In genomic region chr3:122190525-122190924, GRCh38 we compare ENCODE assay signal across 28 cellular contexts. TPM values are rescaled to one million over a fixed set of nuclear protein-coding genes. Genes with fewer than 3 reads are reported as not detected.
"Had no signal": no experiment of that assay in that cellular context is flagged by ENCODE, and none has a peak within 500 bp of the region (broad histone marks: within the 10 kb centered on the region; RNA-seq: fewer than 3 reads in every experiment).

No MANE protein-coding gene starts in this region.

- H3K9me3 ChIP-seq: stomach, suprapubic skin, testis, thoracic aorta, thyroid gland, tibial artery, tibial nerve, transverse colon, upper lobe of left lung, upper lobe of right lung, uterus, vagina had no signal

- FAIRE-seq: urothelium cell line had no signal

- H3K36me3 ChIP-seq: stomach, suprapubic skin, thoracic aorta, thyroid gland, tibial artery, tibial nerve, transverse colon, upper lobe of left lung, upper lobe of right lung, uterus, vagina had no signal

- H3K4me3 ChIP-seq: stomach, suprapubic skin, testis, thoracic aorta, thyroid gland, tibial artery, tibial nerve, transverse colon, upper lobe of left lung, upper lobe of right lung, uterus, vagina had no signal

- H3K27me3 ChIP-seq: testis, thyroid gland, tibial artery, transverse colon, upper lobe of left lung, uterus, vagina had no signal

- ATAC-seq: stimulated activated effector memory CD8-positive, alpha-beta T cell treated with anti-CD3 and anti-CD28 coated beads, Interleukin-12 subunit alpha, Interleukin-12 subunit beta, amount 100 ng/mL, for 72 hours; stimulated activated memory B cell treated with anti-CD40 and anti-IgM and Interleukin-4, amounts not matched to agents 10 μg/mL and 1 μg/mL and 100 μg/mL, for 72 hours; stimulated activated naive B cell treated with anti-CD40 and anti-IgM and Interleukin-4, amounts not matched to agents 10 μg/mL and 1 μg/mL and 100 μg/mL, for 72 hours; stimulated activated naive CD8-positive, alpha-beta T cell treated with anti-CD3 and anti-CD28 coated beads, Interleukin-15, amount 100 ng/mL, for 72 hours; stimulated activated naive CD8-positive, alpha-beta T cell treated with anti-CD3 and anti-CD28 coated beads, Interleukin-15, Interleukin-2, amounts not matched to agents 100 U/mL and 50 U/mL, for 24 hours; upper lobe of right lung had no signal

- H3K4me1 ChIP-seq: suprapubic skin, testis, thyroid gland, tibial artery, tibial nerve, upper lobe of left lung, upper lobe of right lung, uterus, vagina had no signal

- H3K27ac ChIP-seq: stomach, suprapubic skin, testis, thoracic aorta, thyroid gland, tibial artery, tibial nerve, transverse colon, upper lobe of left lung, upper lobe of right lung, uterus, vagina had no signal

- DNase-seq: stimulated activated CD4-positive, alpha-beta T cell treated with anti-CD3 and anti-CD28 coated beads, Interleukin-2, amount 100 ng/mL, for 48 hours; stimulated activated CD4-positive, alpha-beta T cell treated with anti-CD3 and anti-CD28 coated beads, Interleukin-4, amount 100 ng/mL, for 1 hour; stimulated activated CD4-positive, alpha-beta T cell treated with anti-CD3 and anti-CD28 coated beads, Interleukin-4, amount 100 ng/mL, for 24 hours; stimulated activated CD4-positive, alpha-beta T cell treated with anti-CD3 and anti-CD28 coated beads, Interleukin-4, amount 100 ng/mL, for 4 hours; stimulated activated CD8-positive, alpha-beta memory T cell treated with anti-CD3 and anti-CD28 coated beads, Interleukin-4, amount 100 ng/mL, for 48 hours; stimulated activated naive B cell treated with anti-CD40 and anti-IgM and Interleukin-4, amounts not matched to agents 10 μg/mL and 1 μg/mL and 100 μg/mL, for 72 hours; stimulated activated naive CD4-positive, alpha-beta T cell; stimulated activated naive CD4-positive, alpha-beta T cell treated with Interleukin-2 at 50 U/mL for 16 hours; stimulated activated naive CD8-positive, alpha-beta T cell treated with anti-CD3 and anti-CD28 coated beads, Interleukin-15, amount 100 ng/mL, for 72 hours; stimulated activated naive CD8-positive, alpha-beta T cell treated with anti-CD3 and anti-CD28 coated beads, Interleukin-15, Interleukin-2, amounts not matched to agents 100 U/mL and 50 U/mL, for 24 hours; stomach; substantia nigra; testis; thyroid gland; tibial artery; transverse colon; trophoblast cell; upper lobe of left lung; upper lobe of right lung; uterus had no signal

RNA-seq across cellular contexts. Expression of gene CASR, which starts 7.1 kb away (rescaled TPM):
- total RNA-seq: suprapubic skin, temporal lobe, thoracic aorta, uterus, vagina had no signal
